Comparison of ENCODE assay signal across 30 cellular contexts in the genomic region with DNA sequence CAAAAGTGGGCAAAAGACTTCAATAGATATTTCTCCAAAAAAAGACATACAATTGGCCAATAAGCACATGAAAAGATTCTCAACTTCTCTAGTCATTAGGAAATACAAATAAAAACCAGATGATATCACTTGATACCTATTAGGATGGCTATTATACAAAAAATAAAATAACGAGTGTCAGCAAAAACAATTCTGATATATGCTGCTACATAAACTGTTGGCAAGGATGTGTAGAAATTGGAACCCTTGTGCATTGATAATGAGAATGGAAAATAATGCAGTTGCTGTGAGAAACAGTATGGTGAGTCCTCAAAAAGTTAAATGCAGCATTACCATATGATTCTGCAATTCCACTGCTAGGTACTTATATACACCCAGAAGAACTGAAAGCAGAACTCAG.
"Had no signal": no experiment of that assay in that cellular context is flagged by ENCODE, and none has a peak within 500 bp of the region (broad histone marks: within the 10 kb centered on the region; RNA-seq: fewer than 3 reads in every experiment).

No MANE protein-coding gene starts in this region.

- FAIRE-seq: endometrium, endothelial cell of umbilical vein, frontal cortex had no signal

- H3K4me1 ChIP-seq: adrenal gland, breast epithelium, colonic mucosa, esophagus squamous epithelium had no signal

- H3K4me3 ChIP-seq: adrenal gland, breast epithelium, cardiac muscle cell, colonic mucosa, esophagus squamous epithelium had no signal

- H3K9me3 ChIP-seq: adrenal gland, breast epithelium, colonic mucosa, esophagus squamous epithelium had no signal

- H3K27me3 ChIP-seq: adrenal gland, breast epithelium, cardiac muscle cell, colonic mucosa, esophagus squamous epithelium had no signal

- H3K27ac ChIP-seq: adrenal gland, breast epithelium, cardiac muscle cell, colonic mucosa, epithelial cell of prostate, esophagus squamous epithelium had no signal

- ATAC-seq: activated CD4-positive, alpha-beta T cell treated with anti-CD3 and anti-CD28 coated beads for 36 hours; activated CD8-positive, alpha-beta memory T cell treated with anti-CD3 and anti-CD28 coated beads, Interleukin-2, amount 10 ng/mL, durations not matched to agents 7 days and 5 days; activated CD8-positive, alpha-beta T cell treated with anti-CD3 and anti-CD28 coated beads, Interleukin-2, amount 10 ng/mL, durations not matched to agents 7 days and 5 days; activated naive CD8-positive, alpha-beta T cell treated with anti-CD3 and anti-CD28 coated beads, Interleukin-2, amount 50 U/mL, for 24 hours had no signal

- H3K36me3 ChIP-seq: adrenal gland, breast epithelium, cardiac muscle cell, colonic mucosa, esophagus squamous epithelium had no signal

- DNase-seq: activated CD4-positive, alpha-beta memory T cell treated with anti-CD3 and anti-CD28 coated beads for 36 hours; activated CD4-positive, alpha-beta T cell treated with anti-CD3 and anti-CD28 coated beads for 36 hours; activated CD4-positive, alpha-beta T cell treated with anti-CD3 and anti-CD28 coated beads, Interleukin-2, amount 10 ng/mL, durations not matched to agents 24 days and 14 days; activated CD4-positive, CD25-positive, alpha-beta regulatory T cell; activated CD4-positive, CD25-positive, alpha-beta regulatory T cell treated with anti-CD3 and anti-CD28 coated beads, Interleukin-2, amount 50 U/mL, for 72 hours; activated CD8-positive, alpha-beta memory T cell treated with anti-CD3 and anti-CD28 coated beads, Interleukin-2, amount 10 ng/mL, durations not matched to agents 7 days and 5 days; activated CD8-positive, alpha-beta memory T cell treated with anti-CD3 and anti-CD28 coated beads, Interleukin-2, amount 50 U/mL, for 4 hours; activated CD8-positive, alpha-beta T cell treated with anti-CD3 and anti-CD28 coated beads, Interleukin-2, amount 10 ng/mL, durations not matched to agents 7 days and 5 days; activated effector memory CD4-positive, alpha-beta T cell treated with anti-CD3 and anti-CD28 coated beads, Interleukin-2, amount 50 U/mL, for 16 hours; activated naive CD4-positive, alpha-beta T cell treated with anti-CD3 and anti-CD28 coated beads for 36 hours; activated naive CD8-positive, alpha-beta T cell treated with anti-CD3 and anti-CD28 coated beads for 36 hours; activated naive CD8-positive, alpha-beta T cell treated with anti-CD3 and anti-CD28 coated beads, Interleukin-2, amount 50 U/mL, for 24 hours; activated T-cell treated with anti-CD3 and anti-CD28 coated beads, Interleukin-2, amount 50 U/mL, for 1 hour; activated T-cell treated with anti-CD3 and anti-CD28 coated beads, Interleukin-2, amount 50 U/mL, for 48 hours; adrenal gland; amygdala; aorta; central memory CD4-positive, alpha-beta T cell; cerebellar nuclear complex; colonic mucosa; effector CD8-positive, alpha-beta T cell; esophagus squamous epithelium; head of caudate nucleus; T-helper 2 cell had no signal
